In the genomic region with DNA sequence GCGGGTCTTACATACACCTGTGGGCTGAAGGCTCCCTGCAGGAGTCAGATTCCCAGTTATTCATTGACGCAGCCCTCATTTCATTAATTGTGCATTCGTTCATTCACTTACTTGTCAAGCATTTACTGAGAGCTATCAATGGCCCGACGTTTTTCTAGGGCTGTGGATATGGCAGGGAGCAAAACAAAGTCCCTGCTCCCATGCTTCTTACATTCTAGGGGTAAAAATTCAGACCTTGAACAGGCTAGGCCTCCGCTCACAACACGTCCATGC, we compare ENCODE assay signal across 1 cellular context.
TF ChIP-seq lines count a peak whose summit lies in the region.

No MANE protein-coding gene starts in this region.

TF ChIP-seq in H1, 55 proteins besides CTCF, POLR2A, EP300 and RAD21:
- TF ChIP-seq PHF8 (conservative IDR thresholded peaks at IDR 0.05; ENCODE audit: low read depth, low read length) (no peak), BACH1 (IDR thresholded peaks at IDR 0.05; ENCODE audit: low read length) (no peak), TEAD4 (IDR thresholded peaks at IDR 0.05; ENCODE audit: low read depth, low read length) (no peak), HDAC6 (IDR thresholded peaks at IDR 0.05; ENCODE audit: low read depth, low read length) (no peak), JUND (IDR thresholded peaks at IDR 0.05; ENCODE audit: low read length) (no peak), KDM1A (IDR thresholded peaks at IDR 0.05; ENCODE audit: borderline replicate concordance, low read length) (no peak), SIN3A (conservative IDR thresholded peaks at IDR 0.05 in 1 of 2, IDR thresholded peaks at IDR 0.05 in 1 of 2; ENCODE audit: low read depth in 1 of 2, low read length in 2 of 2) (no peak)
